8 cellular contexts compared by ENCODE assay signal in the genomic region with DNA sequence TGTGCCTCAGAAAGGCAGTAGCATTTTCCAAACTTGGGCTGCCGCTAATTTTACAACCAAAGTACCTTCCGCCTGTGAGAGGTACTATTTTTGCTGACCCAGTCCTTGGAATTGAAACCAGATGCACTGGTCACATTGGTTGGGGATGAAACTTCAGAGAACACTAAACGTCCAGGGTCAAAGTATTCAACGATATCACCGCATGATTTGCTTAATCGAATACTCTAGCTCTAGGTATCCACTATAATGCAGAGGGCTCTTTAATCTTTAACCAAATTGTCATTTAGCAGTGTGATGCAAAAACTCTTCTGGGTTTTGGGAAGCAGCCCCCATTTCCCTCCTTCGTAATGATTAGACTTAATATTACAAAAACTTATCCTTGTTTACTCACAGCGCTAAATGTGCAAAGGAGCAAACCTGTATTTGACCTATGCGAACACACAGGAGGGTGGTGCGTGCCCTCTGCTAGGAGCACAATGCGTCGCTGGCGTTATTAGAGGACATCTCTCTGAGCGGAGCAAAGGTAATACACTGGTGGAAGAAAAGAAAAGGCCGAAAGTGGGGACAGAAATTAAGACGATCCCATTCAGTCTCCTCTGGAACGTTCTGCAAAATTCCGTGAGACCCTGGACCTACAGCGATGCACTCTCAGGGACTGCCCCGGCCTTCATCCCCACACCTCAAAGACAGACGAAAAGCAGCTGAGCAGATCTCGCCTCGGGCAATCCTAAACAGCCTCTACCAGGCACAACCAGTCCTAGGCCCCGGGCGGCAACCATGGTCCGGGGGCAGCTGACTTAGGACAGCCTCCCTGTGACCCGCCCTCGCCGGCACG. TPM values are rescaled to one million over a fixed set of nuclear protein-coding genes. Genes with fewer than 3 reads are reported as not detected.
DNase-seq lines count a peak whose midpoint lies in the region; TF ChIP-seq lines count a peak whose summit lies in the region.

No MANE protein-coding gene starts in this region.

- 48 to 52% methylated on average over 21 of the region's 30 CpGs for WGBS in esophagus squamous epithelium, 2 donors

- H4K20me1 ChIP-seq in DOHH2 (ENCODE audit: control insufficient read depth, insufficient read depth, low read depth, low read length) (peaks cover 28% of the 10 kb centered on the region), PC-9 (ENCODE audit: insufficient read depth) (no peaks in the 10 kb centered on the region; the same call in 1 of the 2 replicates)

- no TSS peak for BruUV-seq in PC-9 (replicated peaks; lab: Mats Ljungman, UMichigan)

- CTCF ChIA-PET in PC-9 (lab: Charles Lee) = interaction anchor here (0.7 kb wide), 1 partner anchor 23 kb away, joined by 3 read pairs; no protein-coding TSS in a partner anchor

- H3K36me3 ChIP-seq in DOHH2 (ENCODE audit: control insufficient read depth, low read length) (peaks cover 37% of the 10 kb centered on the region), PC-9 (ENCODE audit: low read depth) (no peaks in the 10 kb centered on the region), esophagus squamous epithelium (no peaks in the 10 kb centered on the region), parathyroid adenoma (ENCODE audit: control insufficient read depth, insufficient read depth, low read length) (no peaks in the 10 kb centered on the region)

- H3K4me2 ChIP-seq in DOHH2 (ENCODE audit: low read length) (peak overlapping the region; percentile 86), PC-9 (peak overlapping the region; percentile 78), parathyroid adenoma (ENCODE audit: low read length) (peak overlapping the region; percentile 88)

- DNase-seq in PC-9 (no peak), esophagus squamous epithelium (lab: John Stamatoyannopoulos, UW) (no peak), epidermal melanocyte (ENCODE audit: insufficient read length, low spot score) (no peak), posterior cingulate gyrus (no peak), NCI-H524 (lab: John Stamatoyannopoulos, UW) (no peak)
- no peak for DNase-seq in activated effector memory CD4-positive, alpha-beta T cell treated with Interleukin-2 at 50 U/mL for 16 hours

- H3K4me3 ChIP-seq in DOHH2 (ENCODE audit: low read length) (peak overlapping the region; percentile 83), PC-9 (peak overlapping the region; percentile 71; the same call in 1 of the 2 replicates), esophagus squamous epithelium (peak overlapping the region; percentile 44 to 89 (median 70)), parathyroid adenoma (ENCODE audit: low read depth, low read length) (peak overlapping the region; percentile 79)

- H3K4me1 ChIP-seq in DOHH2 (ENCODE audit: control insufficient read depth, low read length) (peaks cover 59% of the 10 kb centered on the region), PC-9 (replicated peaks; ENCODE audit: insufficient read depth) (peaks cover 54% of the 10 kb centered on the region), esophagus squamous epithelium (peaks cover 30 to 48% (median 32%) of the 10 kb centered on the region in 3 donors), parathyroid adenoma (peaks cover 6% of the 10 kb centered on the region)

- H3K9me3 ChIP-seq in DOHH2 (ENCODE audit: control insufficient read depth, insufficient read depth, low read length) (no peaks in the 10 kb centered on the region), PC-9 (ENCODE audit: insufficient read depth, low read depth) (no peaks in the 10 kb centered on the region), esophagus squamous epithelium (peaks cover 0 to 5% (median 0%) of the 10 kb centered on the region in 3 donors), parathyroid adenoma (ENCODE audit: control insufficient read depth, low read length) (no peaks in the 10 kb centered on the region)

- no peaks in the 10 kb centered on the region for H3K9me2 ChIP-seq in DOHH2 (replicated peaks; ENCODE audit: control insufficient read depth, low read length)
- H3K9me2 ChIP-seq in PC-9 (ENCODE audit: insufficient read depth) = no peaks in the 10 kb centered on the region

- H3K79me2 ChIP-seq in DOHH2 (ENCODE audit: control insufficient read depth, low read length) (peaks cover 41% of the 10 kb centered on the region), PC-9 (ENCODE audit: low read depth) (peaks cover 37% of the 10 kb centered on the region), parathyroid adenoma (no peaks in the 10 kb centered on the region)

- TF ChIP-seq CTCF in DOHH2 (IDR thresholded peaks at IDR 0.05; ENCODE audit: low read depth, low read length, poor library complexity, severe bottlenecking) (no peak), PC-9 (conservative IDR thresholded peaks at IDR 0.05) (no peak), esophagus squamous epithelium (IDR thresholded peaks at IDR 0.05) (no peak), parathyroid adenoma (IDR thresholded peaks at IDR 0.05) (no peak)

- intact Hi-C loops in PC-9 (cut with micrococcal nuclease; ENCODE audit: unreplicated experiment) (loop anchor here (1.0 to 10.0 kb wide), 7 partner anchors 23 to 457 kb away; partner anchors contain the start of gene HERPUD2), esophagus squamous epithelium (cut with DNase I) (no loop called here), posterior cingulate gyrus (cut with DNase I) (loop anchor here (2.0 to 5.0 kb wide), 2 partner anchors 35 to 129 kb away; no protein-coding TSS in a partner anchor)

- H3K27ac ChIP-seq in DOHH2 (ENCODE audit: low read depth, low read length) = no peak overlapping the region
- H3K27ac ChIP-seq in PC-9 = no peak overlapping the region
- H3K27ac ChIP-seq in esophagus squamous epithelium = peak overlapping the region; percentile 79 to 85 (median 82)
- H3K27ac ChIP-seq in parathyroid adenoma = peak overlapping the region; percentile 72

- H3K27me3 ChIP-seq in DOHH2 (ENCODE audit: control insufficient read depth, low read length) (no peaks in the 10 kb centered on the region), PC-9 (ENCODE audit: insufficient read depth, low read depth) (no peaks in the 10 kb centered on the region), esophagus squamous epithelium (no peaks in the 10 kb centered on the region), parathyroid adenoma (ENCODE audit: control insufficient read depth, insufficient read depth, low read length) (no peaks in the 10 kb centered on the region)

- peaks cover 4% of the 10 kb centered on the region for H3F3A ChIP-seq in DOHH2 (ENCODE audit: control insufficient read depth, insufficient read depth)
- peaks cover 21% of the 10 kb centered on the region for H3F3A ChIP-seq in PC-9 (ENCODE audit: insufficient read depth, low read depth)

- TF ChIP-seq POLR2A in esophagus squamous epithelium (IDR thresholded peaks at IDR 0.05) = no peak

- H3K9ac ChIP-seq in parathyroid adenoma = no peak overlapping the region

- H2AFZ ChIP-seq in PC-9 = peak overlapping the region; percentile 74
- peak overlapping the region; percentile 99 for H2AFZ ChIP-seq in parathyroid adenoma

- POLR2A ChIA-PET in PC-9 (lab: Charles Lee; ENCODE audit: unreplicated experiment) = interaction anchor here (0.6 kb wide), 1 partner anchor 215 kb away, joined by 3 read pairs; a partner anchor contains a TSS

RNA-seq across cellular contexts. Expression of gene EEPD1, which starts 0.9 kb away (rescaled TPM):
- 6.0 and 9.4 TPM in 2 replicates for total RNA-seq in PC-9 (2021)
- total RNA-seq in esophagus squamous epithelium = 10 to 100 TPM in 1 of 4 donors, 1 to 10 TPM in 3; 2.3 to 10.2 (median 4.8) TPM

Comparison
In these comparisons a context has a peak if more than half of its experiments do, and no peak if none do; other contexts are left out.
1. H3K27ac ChIP-seq: peak in esophagus squamous epithelium (4 of 4) and parathyroid adenoma (single experiment); none in DOHH2 (single experiment) and PC-9 (single experiment).
2. Peak in every context shown above with its lines, with median percentiles within 50 percentile points of each other: H3K4me2 ChIP-seq and H3K4me3 ChIP-seq.